In genomic region chr11:2768471-2769408, GRCh38 we compare ENCODE assay signal across 10 cellular contexts.
DNase-seq lines count a peak whose midpoint lies in the region; ATAC-seq and TF ChIP-seq lines count a peak whose summit lies in the region.
"Had no signal": no experiment of that assay in that cellular context is flagged by ENCODE, and none has a peak within 500 bp of the region (broad histone marks: within the 10 kb centered on the region; RNA-seq: fewer than 3 reads in every experiment).

No MANE protein-coding gene starts in this region.

- H3K27me3 Mint-ChIP-seq in activated CD4-positive, alpha-beta T cell treated with anti-CD3 and anti-CD28 coated beads, Interleukin-2, amount 10 ng/mL, durations not matched to agents 7 days and 5 days, result no peaks in the 10 kb centered on the region
- H3K27me3 Mint-ChIP-seq in activated T-cell treated with anti-CD3 and anti-CD28 coated beads, Interleukin-2, amount 50 U/mL, for 4 hours (ENCODE audit: low read depth), result no peaks in the 10 kb centered on the region
- H3K27me3 Mint-ChIP-seq: dendritic cell treated with granulocyte-macrophage colony-stimulating factor and Interleukin-4, amounts not matched to agents 40 ng/mL and 50 ng/mL, for 4 days had no signal

- POLR2A ChIA-PET in activated CD4-positive, alpha-beta T cell treated with anti-CD3 and anti-CD28 coated beads, Interleukin-2, amount 10 ng/mL, durations not matched to agents 7 days and 5 days (lab: Charles Lee), result no interaction called here

- CTCF ChIA-PET in activated CD4-positive, alpha-beta T cell treated with anti-CD3 and anti-CD28 coated beads, Interleukin-2, amount 10 ng/mL, durations not matched to agents 7 days and 5 days (lab: Charles Lee), result no interaction called here

- no peak overlapping the region for H3K27ac Mint-ChIP-seq in activated CD4-positive, alpha-beta T cell treated with anti-CD3 and anti-CD28 coated beads, Interleukin-2, amount 10 ng/mL, durations not matched to agents 7 days and 5 days
- H3K27ac Mint-ChIP-seq: dendritic cell treated with granulocyte-macrophage colony-stimulating factor and Interleukin-4, amounts not matched to agents 40 ng/mL and 50 ng/mL, for 4 days had no signal

- ATAC-seq in activated T-cell treated with anti-CD3 and anti-CD28 coated beads, Interleukin-2, amount 50 U/mL, for 4 hours, result peak; percentile 62 to 76
- ATAC-seq in heart left ventricle, result no peak
- ATAC-seq in GM21723 (IDR thresholded peaks at IDR 0.05; ENCODE audit: unreplicated experiment), result no peak
- ATAC-seq in GM18907 (IDR thresholded peaks at IDR 0.05; ENCODE audit: unreplicated experiment), result no peak

- peaks cover 2% of the 10 kb centered on the region for H3K36me3 Mint-ChIP-seq in activated CD4-positive, alpha-beta T cell treated with anti-CD3 and anti-CD28 coated beads, Interleukin-2, amount 10 ng/mL, durations not matched to agents 7 days and 5 days (ENCODE audit: low read depth)
- peaks cover 12% of the 10 kb centered on the region for H3K36me3 Mint-ChIP-seq in activated T-cell treated with anti-CD3 and anti-CD28 coated beads, Interleukin-2, amount 50 U/mL, for 4 hours (ENCODE audit: insufficient read depth)

- no peak overlapping the region for H3K27ac ChIP-seq in heart left ventricle
- H3K27ac ChIP-seq: BLaER1 treated with 17β-estradiol and CSF1 and Interleukin-3, amounts not matched to agents 10 nM and 100 nM had no signal

- peaks cover 12% of the 10 kb centered on the region for H3K4me1 Mint-ChIP-seq in activated CD4-positive, alpha-beta T cell treated with anti-CD3 and anti-CD28 coated beads, Interleukin-2, amount 10 ng/mL, durations not matched to agents 7 days and 5 days
- H3K4me1 Mint-ChIP-seq in activated T-cell treated with anti-CD3 and anti-CD28 coated beads, Interleukin-2, amount 50 U/mL, for 4 hours (ENCODE audit: low read depth), result peaks cover 7% of the 10 kb centered on the region

- peaks cover 0 to 6% (median 0%) of the 10 kb centered on the region in 12 donors for H3K9me3 ChIP-seq in heart left ventricle

- H3K4me3 ChIP-seq in heart left ventricle, result no peak overlapping the region
- H3K4me3 ChIP-seq: BLaER1 treated with 17β-estradiol and CSF1 and Interleukin-3, amounts not matched to agents 10 nM and 100 nM had no signal

- 93 to 96% (median 96%) methylated on average over 10 to 14 of the region's 14 CpGs for WGBS in heart left ventricle, 4 donors

- H3K27me3 ChIP-seq in heart left ventricle, result no peaks in the 10 kb centered on the region

- H3K9me3 Mint-ChIP-seq in activated CD4-positive, alpha-beta T cell treated with anti-CD3 and anti-CD28 coated beads, Interleukin-2, amount 10 ng/mL, durations not matched to agents 7 days and 5 days, result peaks cover 2% of the 10 kb centered on the region
- peaks cover 3% of the 10 kb centered on the region for H3K9me3 Mint-ChIP-seq in activated T-cell treated with anti-CD3 and anti-CD28 coated beads, Interleukin-2, amount 50 U/mL, for 4 hours
- H3K9me3 Mint-ChIP-seq: dendritic cell treated with granulocyte-macrophage colony-stimulating factor and Interleukin-4, amounts not matched to agents 40 ng/mL and 50 ng/mL, for 4 days had no signal

- intact Hi-C loops in heart left ventricle (cut with DNase I), result no loop called here

- H3K4me1 ChIP-seq in heart left ventricle, result peaks cover 0 to 4% (median 0%) of the 10 kb centered on the region in 12 donors

- H3K4me3 Mint-ChIP-seq in activated CD4-positive, alpha-beta T cell treated with anti-CD3 and anti-CD28 coated beads, Interleukin-2, amount 10 ng/mL, durations not matched to agents 7 days and 5 days, result no peak overlapping the region
- no peak overlapping the region for H3K4me3 Mint-ChIP-seq in activated T-cell treated with anti-CD3 and anti-CD28 coated beads, Interleukin-2, amount 50 U/mL, for 4 hours
- H3K4me3 Mint-ChIP-seq: dendritic cell treated with granulocyte-macrophage colony-stimulating factor and Interleukin-4, amounts not matched to agents 40 ng/mL and 50 ng/mL, for 4 days had no signal

- TF ChIP-seq CTCF in heart left ventricle (IDR thresholded peaks at IDR 0.05), result no peak

- DNase-seq in activated CD4-positive, alpha-beta T cell treated with anti-CD3 and anti-CD28 coated beads, Interleukin-2, amount 10 ng/mL, durations not matched to agents 7 days and 5 days, result peak; percentile 4
- no peak for DNase-seq in activated CD4-positive, alpha-beta T cell treated with anti-CD3 and anti-CD28 coated beads for 4 hours
- DNase-seq in activated T-cell treated with anti-CD3 and anti-CD28 coated beads, Interleukin-2, amount 50 U/mL, for 4 hours, result peak; percentile 5
- DNase-seq in heart left ventricle (peak in 3 of 5 donors; percentile 3 to 28 (median 18)), NCI-H1092 (lab: John Stamatoyannopoulos, UW) (no peak)
- peak; percentile 58 for DNase-seq in stimulated activated CD8-positive, alpha-beta memory T cell treated with anti-CD3 and anti-CD28 coated beads, Interleukin-4, amount 100 ng/mL, for 48 hours

- TF ChIP-seq POLR2A in heart left ventricle (IDR thresholded peaks at IDR 0.05), result no peak

- peaks cover 0 to 6% (median 0%) of the 10 kb centered on the region in 9 donors for H3K36me3 ChIP-seq in heart left ventricle
- H3K36me3 ChIP-seq: BLaER1 treated with 17β-estradiol and CSF1 and Interleukin-3, amounts not matched to agents 10 nM and 100 nM had no signal

Comparison
In these comparisons a context has a peak if more than half of its experiments do, and no peak if none do; other contexts are left out.
1. DNase-seq: peak in activated CD4-positive, alpha-beta T cell treated with anti-CD3 and anti-CD28 coated beads, Interleukin-2, amount 10 ng/mL, durations not matched to agents 7 days and 5 days (single experiment), activated T-cell treated with anti-CD3 and anti-CD28 coated beads, Interleukin-2, amount 50 U/mL, for 4 hours (single experiment), heart left ventricle (3 of 5) and stimulated activated CD8-positive, alpha-beta memory T cell treated with anti-CD3 and anti-CD28 coated beads, Interleukin-4, amount 100 ng/mL, for 48 hours (single experiment); none in activated CD4-positive, alpha-beta T cell treated with anti-CD3 and anti-CD28 coated beads for 4 hours (0 of 2) and NCI-H1092 (single experiment).
2. ATAC-seq: peak in activated T-cell treated with anti-CD3 and anti-CD28 coated beads, Interleukin-2, amount 50 U/mL, for 4 hours (2 of 2); none in heart left ventricle (0 of 4), GM21723 (single experiment) and GM18907 (single experiment).